In genomic region chr14:51597511-51597920, GRCh38 we compare ENCODE assay signal across 24 cellular contexts. TPM values are rescaled to one million over a fixed set of nuclear protein-coding genes. Genes with fewer than 3 reads are reported as not detected.
DNase-seq lines count a peak whose midpoint lies in the region; ATAC-seq and TF ChIP-seq lines count a peak whose summit lies in the region.
"Had no signal": no experiment of that assay in that cellular context is flagged by ENCODE, and none has a peak within 500 bp of the region (broad histone marks: within the 10 kb centered on the region; RNA-seq: fewer than 3 reads in every experiment).

No MANE protein-coding gene starts in this region.

- peaks cover 0 to 13% (median 0%) of the 10 kb centered on the region in 7 donors for H3K27me3 ChIP-seq in spleen (replicated peaks in 1 of 7)
- H3K27me3 ChIP-seq: body of pancreas, upper lobe of right lung had no signal

- DNase-seq in AG08396 (ENCODE audit: low spot score), result peak; percentile 22
- peak; percentile 85 for DNase-seq in HFF-Myc (ENCODE audit: extremely low read depth, low read depth)
- DNase-seq in T1000 (lab: John Stamatoyannopoulos, UW), result peak; percentile 57
- no peak for DNase-seq in neural crest cell (ENCODE audit: low read depth, low spot score)
- no peak for DNase-seq in spleen
- no peak for DNase-seq in activated T-cell treated with anti-CD3 and anti-CD28 coated beads, Interleukin-2, amount 50 U/mL, for 4 hours
- DNase-seq: activated CD4-positive, alpha-beta T cell treated with anti-CD3 and anti-CD28 coated beads for 1 hour; activated naive CD8-positive, alpha-beta T cell treated with anti-CD3 and anti-CD28 coated beads for 36 hours; body of pancreas; CD8-positive, alpha-beta memory T cell; DND-41; foreskin melanocyte; GOT3; naive thymus-derived CD4-positive, alpha-beta T cell; NCI-H1436 treated with DMSO at 0.1 percent for 48 hours; PC-9; psoas muscle; small intestine; stimulated activated CD4-positive, alpha-beta T cell treated with anti-CD3 and anti-CD28 coated beads, Interleukin-4, amount 100 ng/mL, for 4 hours; upper lobe of right lung had no signal

- intact Hi-C loops in spleen (cut with DNase I; ENCODE audit: low total_unique reads), result no loop called here

- H3K4me3 ChIP-seq in HFF-Myc (replicated peaks; ENCODE audit: low read depth, low read length) (no peak overlapping the region), spleen (no peak overlapping the region)
- H3K4me3 ChIP-seq: body of pancreas, coronary artery, PC-9, psoas muscle, upper lobe of right lung had no signal

- no peak for ATAC-seq in GM18867 (IDR thresholded peaks at IDR 0.05; ENCODE audit: unreplicated experiment)
- no peak for ATAC-seq in HG03378 (IDR thresholded peaks at IDR 0.05; ENCODE audit: unreplicated experiment)
- no peak for ATAC-seq in activated T-cell treated with anti-CD3 and anti-CD28 coated beads, Interleukin-2, amount 50 U/mL, for 4 hours
- ATAC-seq: activated T-helper 17 cell treated with anti-CD3 and anti-CD28 coated beads, Interleukin-2, amount 50 U/mL, for 72 hours; body of pancreas; naive thymus-derived CD4-positive, alpha-beta T cell; psoas muscle; upper lobe of right lung had no signal

- peak overlapping the region; percentile 51 for H3K27ac Mint-ChIP-seq in neural crest cell (ENCODE audit: unreplicated experiment)
- H3K27ac Mint-ChIP-seq: activated naive CD8-positive, alpha-beta T cell treated with anti-CD3 and anti-CD28 coated beads for 36 hours; activated T-helper 17 cell treated with anti-CD3 and anti-CD28 coated beads, Interleukin-2, amount 50 U/mL, for 72 hours; CD8-positive, alpha-beta memory T cell had no signal

- no peak overlapping the region for H3K27ac ChIP-seq in spleen
- H3K27ac ChIP-seq: body of pancreas, coronary artery, PC-9, psoas muscle, upper lobe of right lung had no signal

- peaks cover 8% of the 10 kb centered on the region for H3K4me1 Mint-ChIP-seq in neural crest cell
- peaks cover 7% of the 10 kb centered on the region for H3K4me1 Mint-ChIP-seq in activated T-cell treated with anti-CD3 and anti-CD28 coated beads, Interleukin-2, amount 50 U/mL, for 4 hours (ENCODE audit: low read depth)
- H3K4me1 Mint-ChIP-seq: activated T-helper 17 cell treated with anti-CD3 and anti-CD28 coated beads, Interleukin-2, amount 50 U/mL, for 72 hours had no signal

- H3K9me3 Mint-ChIP-seq in neural crest cell, result no peaks in the 10 kb centered on the region
- no peaks in the 10 kb centered on the region for H3K9me3 Mint-ChIP-seq in activated T-cell treated with anti-CD3 and anti-CD28 coated beads, Interleukin-2, amount 50 U/mL, for 4 hours
- H3K9me3 Mint-ChIP-seq: activated naive CD8-positive, alpha-beta T cell treated with anti-CD3 and anti-CD28 coated beads for 36 hours; activated T-helper 17 cell treated with anti-CD3 and anti-CD28 coated beads, Interleukin-2, amount 50 U/mL, for 72 hours; CD8-positive, alpha-beta memory T cell; naive thymus-derived CD4-positive, alpha-beta T cell had no signal

- no peaks in the 10 kb centered on the region for H3K4me1 ChIP-seq in spleen
- H3K4me1 ChIP-seq: body of pancreas, psoas muscle, upper lobe of right lung had no signal

- H3K4me3 Mint-ChIP-seq in neural crest cell, result no peak overlapping the region
- H3K4me3 Mint-ChIP-seq in activated T-cell treated with anti-CD3 and anti-CD28 coated beads, Interleukin-2, amount 50 U/mL, for 4 hours, result no peak overlapping the region
- H3K4me3 Mint-ChIP-seq: activated naive CD8-positive, alpha-beta T cell treated with anti-CD3 and anti-CD28 coated beads for 36 hours; activated T-helper 17 cell treated with anti-CD3 and anti-CD28 coated beads, Interleukin-2, amount 50 U/mL, for 72 hours; CD8-positive, alpha-beta memory T cell; naive thymus-derived CD4-positive, alpha-beta T cell had no signal

- no peak for TF ChIP-seq CTCF in HFF-Myc (IDR thresholded peaks at IDR 0.05; ENCODE audit: low read depth, low read length, missing control alignments)
- no peak for TF ChIP-seq CTCF in neural crest cell (conservative IDR thresholded peaks at IDR 0.05)
- TF ChIP-seq CTCF in spleen (IDR thresholded peaks at IDR 0.05 in 8 of 11, conservative IDR thresholded peaks at IDR 0.05 in 3 of 11), result no peak

- H3K27me3 Mint-ChIP-seq in neural crest cell (ENCODE audit: low read depth), result no peaks in the 10 kb centered on the region
- peaks cover 11% of the 10 kb centered on the region for H3K27me3 Mint-ChIP-seq in activated T-cell treated with anti-CD3 and anti-CD28 coated beads, Interleukin-2, amount 50 U/mL, for 4 hours (ENCODE audit: low read depth)

- WGBS in spleen, 5 donors, result 70 to 88% (median 77%) methylated on average over 3 of the region's 3 CpGs

- TF ChIP-seq POLR2A in spleen (IDR thresholded peaks at IDR 0.05), result no peak

- no peaks in the 10 kb centered on the region for H3K9me3 ChIP-seq in spleen
- H3K9me3 ChIP-seq: body of pancreas, psoas muscle, upper lobe of right lung had no signal

- H3K36me3 Mint-ChIP-seq in neural crest cell (ENCODE audit: low read depth), result no peaks in the 10 kb centered on the region
- no peaks in the 10 kb centered on the region for H3K36me3 Mint-ChIP-seq in activated T-cell treated with anti-CD3 and anti-CD28 coated beads, Interleukin-2, amount 50 U/mL, for 4 hours (ENCODE audit: insufficient read depth)
- H3K36me3 Mint-ChIP-seq: activated naive CD8-positive, alpha-beta T cell treated with anti-CD3 and anti-CD28 coated beads for 36 hours; CD8-positive, alpha-beta memory T cell; naive thymus-derived CD4-positive, alpha-beta T cell had no signal

- no peaks in the 10 kb centered on the region for H3K36me3 ChIP-seq in spleen
- H3K36me3 ChIP-seq: upper lobe of right lung had no signal

RNA-seq across cellular contexts. Expression of gene FRMD6, which starts 54.2 kb away (rescaled TPM):
- 34.5 and 38.0 TPM in 2 replicates for total RNA-seq in neural crest cell
- 10 to 100 TPM; 22.5 to 37.2 (median 28.7) TPM for total RNA-seq in spleen
- polyA plus RNA-seq in spleen, result 1 to 10 TPM; 2.2 to 3.2 (median 2.8) TPM
- 1 to 10 TPM; 2.2 to 4.8 (median 3.1) TPM for total RNA-seq in activated T-cell treated with anti-CD3 and anti-CD28 coated beads, Interleukin-2, amount 50 U/mL, for 4 hours

Comparison
In these comparisons a context has a peak if more than half of its experiments do, and no peak if none do; other contexts are left out.
1. DNase-seq: peak in AG08396 (single experiment), HFF-Myc (single experiment) and T1000 (single experiment); none in neural crest cell (single experiment), spleen (single experiment) and activated T-cell treated with anti-CD3 and anti-CD28 coated beads, Interleukin-2, amount 50 U/mL, for 4 hours (single experiment).